1 cellular context compared by ENCODE assay signal in genomic region chr1:18884419-18884717, GRCh38.
TF ChIP-seq lines count a peak whose summit lies in the region.

No MANE protein-coding gene starts in this region.

TF ChIP-seq in GM12878, 131 proteins besides CTCF, POLR2A, EP300 and RAD21:
- TF ChIP-seq BMI1 (IDR thresholded peaks at IDR 0.05; ENCODE audit: borderline replicate concordance) (no peak), EGR1 (IDR thresholded peaks at IDR 0.05; ENCODE audit: borderline replicate concordance in 1 of 2, low read depth in 2 of 2, low read length in 2 of 2) (no peak), PAX5 (IDR thresholded peaks at IDR 0.05; ENCODE audit: borderline replicate concordance, low read depth, low read length) (no peak), ZNF274 (IDR thresholded peaks at IDR 0.05; ENCODE audit: insufficient read depth, insufficient read length) (no peak), ELK1 (IDR thresholded peaks at IDR 0.05; ENCODE audit: low read depth, low read length) (no peak), BCL11A (IDR thresholded peaks at IDR 0.05; ENCODE audit: low read depth, low read length) (no peak), CBX5 (IDR thresholded peaks at IDR 0.05; ENCODE audit: low read depth) (no peak), JUNB (IDR thresholded peaks at IDR 0.05) (no peak), MAX (IDR thresholded peaks at IDR 0.05; ENCODE audit: low read depth, low read length) (no peak), MEF2B (IDR thresholded peaks at IDR 0.05; ENCODE audit: partially characterized antibody, poor library complexity, severe bottlenecking) (no peak), ATF2 (IDR thresholded peaks at IDR 0.05; ENCODE audit: low read length) (no peak), ATF3 (IDR thresholded peaks at IDR 0.05; ENCODE audit: borderline replicate concordance, extremely low read depth, low read depth, low read length) (no peak), CREM (IDR thresholded peaks at IDR 0.05; ENCODE audit: low read depth) (no peak), PML (IDR thresholded peaks at IDR 0.05; ENCODE audit: low read length) (no peak), MYC (IDR thresholded peaks at IDR 0.05; ENCODE audit: insufficient read depth, insufficient read length, insufficient replicate concordance, low read length, severe bottlenecking) (no peak), NFXL1 (IDR thresholded peaks at IDR 0.05; ENCODE audit: borderline replicate concordance) (no peak), RELB (IDR thresholded peaks at IDR 0.05; ENCODE audit: low read depth) (no peak), ZNF207 (IDR thresholded peaks at IDR 0.05; ENCODE audit: borderline replicate concordance) (no peak), SPI1 (IDR thresholded peaks at IDR 0.05; ENCODE audit: borderline replicate concordance, insufficient read depth, low read depth, low read length) (no peak), TCF7 (IDR thresholded peaks at IDR 0.05; ENCODE audit: borderline replicate concordance) (no peak)
